40 cellular contexts compared by ENCODE assay signal in the genomic region with DNA sequence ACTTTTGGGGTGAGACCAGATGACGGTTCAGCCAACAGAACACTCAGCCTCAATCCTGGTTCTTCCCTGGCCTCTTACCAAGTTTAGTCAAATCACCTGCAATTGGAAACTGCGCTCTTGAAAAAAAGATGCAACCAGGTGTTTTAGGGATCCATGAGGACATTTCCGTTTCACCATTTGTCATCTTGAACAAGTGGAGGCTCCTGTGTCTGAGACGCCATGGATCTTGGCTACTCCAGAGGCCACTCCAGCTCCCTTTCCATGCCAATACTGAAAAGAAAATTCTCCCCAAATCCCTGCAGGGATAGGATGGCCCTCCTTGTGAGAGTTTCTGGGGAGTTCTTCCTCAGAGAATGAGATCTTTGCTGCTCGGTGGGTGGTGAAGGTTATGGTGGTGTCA. TPM values are rescaled to one million over a fixed set of nuclear protein-coding genes. Genes with fewer than 3 reads are reported as not detected.
"Had no signal": no experiment of that assay in that cellular context is flagged by ENCODE, and none has a peak within 500 bp of the region (broad histone marks: within the 10 kb centered on the region; RNA-seq: fewer than 3 reads in every experiment).

No MANE protein-coding gene starts in this region.

- H3K27ac ChIP-seq: brain microvascular endothelial cell, esophagus muscularis mucosa, foreskin keratinocyte, gastrocnemius medialis, heart right ventricle, hepatocyte, VCaP had no signal

- H3K9me3 Mint-ChIP-seq: activated CD4-positive, alpha-beta memory T cell treated with anti-CD3 and anti-CD28 coated beads, Interleukin-2, amount 10 ng/mL, durations not matched to agents 7 days and 5 days; activated CD4-positive, alpha-beta T cell treated with anti-CD3 and anti-CD28 coated beads, Interleukin-2, amount 10 ng/mL, durations not matched to agents 7 days and 5 days; activated T-cell treated with anti-CD3 and anti-CD28 coated beads, Interleukin-2, amount 50 U/mL, for 4 hours; activated T-helper 17 cell treated with anti-CD3 and anti-CD28 coated beads, Interleukin-2, amount 50 U/mL, for 72 hours; central memory CD8-positive, alpha-beta T cell; effector memory CD8-positive, alpha-beta T cell; T-helper 1 cell treated with Interleukin-12 subunit alpha and Interleukin-12 subunit beta and Interleukin-4 antibody, amounts not matched to agents 30 μg/mL and 1 μg/mL, for 36 hours had no signal

- H3K27ac Mint-ChIP-seq: activated CD4-positive, alpha-beta memory T cell treated with anti-CD3 and anti-CD28 coated beads, Interleukin-2, amount 10 ng/mL, durations not matched to agents 7 days and 5 days; activated CD4-positive, alpha-beta T cell treated with anti-CD3 and anti-CD28 coated beads, Interleukin-2, amount 10 ng/mL, durations not matched to agents 7 days and 5 days; activated naive CD8-positive, alpha-beta T cell; activated T-helper 17 cell treated with anti-CD3 and anti-CD28 coated beads, Interleukin-2, amount 50 U/mL, for 72 hours; effector memory CD8-positive, alpha-beta T cell; T-helper 1 cell treated with Interleukin-12 subunit alpha and Interleukin-12 subunit beta and Interleukin-4 antibody, amounts not matched to agents 30 μg/mL and 1 μg/mL, for 36 hours; WTC11 had no signal

- H3K9me3 ChIP-seq: esophagus muscularis mucosa, gastrocnemius medialis, heart right ventricle had no signal

- DNase-seq: activated CD4-positive, alpha-beta memory T cell treated with anti-CD3 and anti-CD28 coated beads, Interleukin-2, amount 10 ng/mL, durations not matched to agents 7 days and 5 days; activated CD4-positive, alpha-beta T cell treated with anti-CD3 and anti-CD28 coated beads for 1 hour; activated CD4-positive, alpha-beta T cell treated with anti-CD3 and anti-CD28 coated beads for 4 hours; activated CD4-positive, alpha-beta T cell treated with anti-CD3 and anti-CD28 coated beads, Interleukin-2, amount 10 ng/mL, durations not matched to agents 7 days and 5 days; activated CD4-positive, alpha-beta T cell treated with anti-CD3 and anti-CD28 coated beads, Interleukin-2, amount 50 U/mL, for 4 hours; activated CD8-positive, alpha-beta memory T cell treated with anti-CD3 and anti-CD28 coated beads, Interleukin-2, amount 50 U/mL, for 48 hours; activated effector memory CD4-positive, alpha-beta T cell treated with Interleukin-2 at 50 U/mL for 16 hours; activated gamma-delta T cell treated with Interleukin-2 at 50 U/mL for 16 hours; activated naive CD4-positive, alpha-beta T cell treated with anti-CD3 and anti-CD28 coated beads, Interleukin-2, amount 50 U/mL, for 16 hours; activated naive CD4-positive, alpha-beta T cell treated with Interleukin-2 at 50 U/mL for 16 hours; activated T-cell treated with anti-CD3 and anti-CD28 coated beads for 4 hours; activated T-cell treated with anti-CD3 and anti-CD28 coated beads, Interleukin-2, amount 50 U/mL, for 4 hours; amygdala; cortex of kidney; effector CD4-positive, alpha-beta T cell; effector memory CD8-positive, alpha-beta T cell; erythroblast; gastrocnemius medialis; heart right ventricle; T-helper 9 cell had no signal

- H3K4me2 ChIP-seq: hepatocyte had no signal

- H3K79me2 ChIP-seq: hepatocyte had no signal

- H3K27me3 Mint-ChIP-seq: activated naive CD8-positive, alpha-beta T cell; central memory CD8-positive, alpha-beta T cell had no signal

- FAIRE-seq: colon, TTC549 had no signal

- H3K36me3 ChIP-seq: brain microvascular endothelial cell, esophagus muscularis mucosa, gastrocnemius medialis, heart right ventricle had no signal

- H3K4me3 Mint-ChIP-seq: activated CD4-positive, alpha-beta memory T cell treated with anti-CD3 and anti-CD28 coated beads, Interleukin-2, amount 10 ng/mL, durations not matched to agents 7 days and 5 days; activated CD4-positive, alpha-beta T cell treated with anti-CD3 and anti-CD28 coated beads, Interleukin-2, amount 10 ng/mL, durations not matched to agents 7 days and 5 days; activated naive CD8-positive, alpha-beta T cell; activated T-cell treated with anti-CD3 and anti-CD28 coated beads, Interleukin-2, amount 50 U/mL, for 4 hours; activated T-helper 17 cell treated with anti-CD3 and anti-CD28 coated beads, Interleukin-2, amount 50 U/mL, for 72 hours; central memory CD8-positive, alpha-beta T cell; effector memory CD8-positive, alpha-beta T cell; T-helper 1 cell treated with Interleukin-12 subunit alpha and Interleukin-12 subunit beta and Interleukin-4 antibody, amounts not matched to agents 30 μg/mL and 1 μg/mL, for 36 hours; WTC11 had no signal

- H3K4me1 Mint-ChIP-seq: activated CD4-positive, alpha-beta T cell treated with anti-CD3 and anti-CD28 coated beads, Interleukin-2, amount 10 ng/mL, durations not matched to agents 7 days and 5 days; central memory CD8-positive, alpha-beta T cell; WTC11 had no signal

- H3K36me3 Mint-ChIP-seq: activated naive CD8-positive, alpha-beta T cell; WTC11 had no signal

- H3K4me1 ChIP-seq: esophagus muscularis mucosa, foreskin keratinocyte, gastrocnemius medialis, heart right ventricle had no signal

- H2AFZ ChIP-seq: hepatocyte had no signal

- H3K27me3 ChIP-seq: gastrocnemius medialis, hepatocyte had no signal

- ATAC-seq: activated T-cell treated with anti-CD3 and anti-CD28 coated beads, Interleukin-2, amount 50 U/mL, for 4 hours; effector memory CD8-positive, alpha-beta T cell; gastrocnemius medialis; WTC11 had no signal

- H3K4me3 ChIP-seq: esophagus muscularis mucosa, gastrocnemius medialis, heart right ventricle, hepatocyte had no signal

RNA-seq across cellular contexts. Expression of a gene that starts 27.7 kb away (rescaled TPM):
- total RNA-seq: activated CD4-positive, alpha-beta memory T cell treated with anti-CD3 and anti-CD28 coated beads, Interleukin-2, amount 10 ng/mL, durations not matched to agents 7 days and 5 days; activated CD4-positive, alpha-beta T cell treated with anti-CD3 and anti-CD28 coated beads, Interleukin-2, amount 10 ng/mL, durations not matched to agents 7 days and 5 days; activated T-cell treated with anti-CD3 and anti-CD28 coated beads, Interleukin-2, amount 50 U/mL, for 4 hours; activated T-helper 17 cell treated with anti-CD3 and anti-CD28 coated beads, Interleukin-2, amount 50 U/mL, for 72 hours; aorta; bronchial epithelial cell; cardiac septum; cerebellum; dermis blood vessel endothelial cell; esophagus muscularis mucosa; foreskin keratinocyte; gastrocnemius medialis; glomerular endothelial cell; heart right ventricle; T-helper 2 cell treated with Interferon-gamma antibody and Interleukin-4, amounts not matched to agents 100 ng/mL and 5 ng/mL, for 36 hours; WTC11 had no signal
- polyA plus RNA-seq: adipose tissue, foreskin keratinocyte, heart right ventricle had no signal

RNA-seq across cellular contexts. Expression of a gene that starts 41.1 kb away (rescaled TPM):
- total RNA-seq: activated CD4-positive, alpha-beta memory T cell treated with anti-CD3 and anti-CD28 coated beads, Interleukin-2, amount 10 ng/mL, durations not matched to agents 7 days and 5 days; activated T-helper 17 cell treated with anti-CD3 and anti-CD28 coated beads, Interleukin-2, amount 50 U/mL, for 72 hours; cardiac septum; dermis blood vessel endothelial cell; gastrocnemius medialis; glomerular endothelial cell; T-helper 2 cell treated with Interferon-gamma antibody and Interleukin-4, amounts not matched to agents 100 ng/mL and 5 ng/mL, for 36 hours had no signal
- polyA plus RNA-seq: aorta had no signal
